Comparison of ENCODE assay signal across 14 cellular contexts in the genomic region with DNA sequence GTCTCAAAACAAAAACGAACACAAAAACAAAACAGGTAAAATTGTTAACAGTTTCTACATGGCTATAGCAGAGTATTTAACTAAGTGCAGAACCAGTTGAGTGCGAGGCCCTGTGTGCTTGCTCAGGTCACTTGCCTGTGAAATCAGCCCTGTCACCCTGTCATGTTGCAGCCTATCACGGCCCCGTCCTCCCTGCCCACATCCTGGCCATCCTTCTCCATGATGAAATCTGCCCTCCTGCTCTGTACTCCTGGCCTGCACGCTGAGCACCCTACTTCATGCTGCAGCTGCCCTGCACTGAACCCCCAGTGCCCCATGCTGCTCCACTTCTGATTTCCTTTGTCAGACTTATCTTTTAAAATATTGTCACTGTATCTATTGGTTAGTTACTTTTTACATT.
"Had no signal": no experiment of that assay in that cellular context is flagged by ENCODE, and none has a peak within 500 bp of the region (broad histone marks: within the 10 kb centered on the region; RNA-seq: fewer than 3 reads in every experiment).

No MANE protein-coding gene starts in this region.

- H3K9me3 ChIP-seq: adrenal gland, heart right ventricle, left ventricle myocardium inferior, stomach, thoracic aorta had no signal

- H3K9me3 Mint-ChIP-seq: activated CD4-positive, alpha-beta T cell treated with anti-CD3 and anti-CD28 coated beads, Interleukin-2, amount 10 ng/mL, durations not matched to agents 24 days and 14 days had no signal

- ATAC-seq: heart right ventricle had no signal

- H3K4me3 Mint-ChIP-seq: activated CD4-positive, alpha-beta T cell treated with anti-CD3 and anti-CD28 coated beads, Interleukin-2, amount 10 ng/mL, durations not matched to agents 24 days and 14 days; memory B cell had no signal

- H3K27me3 ChIP-seq: adrenal gland, heart right ventricle, stomach had no signal

- H3K27me3 Mint-ChIP-seq: activated CD4-positive, alpha-beta T cell treated with anti-CD3 and anti-CD28 coated beads, Interleukin-2, amount 10 ng/mL, durations not matched to agents 24 days and 14 days; memory B cell had no signal

- H3K4me1 Mint-ChIP-seq: activated CD4-positive, alpha-beta T cell treated with anti-CD3 and anti-CD28 coated beads, Interleukin-2, amount 10 ng/mL, durations not matched to agents 24 days and 14 days had no signal

- H3K4me3 ChIP-seq: adrenal gland, heart right ventricle, left ventricle myocardium inferior, stomach, thoracic aorta had no signal

- H3K27ac ChIP-seq: adrenal gland, heart right ventricle, left ventricle myocardium inferior, stomach, thoracic aorta had no signal

- DNase-seq: activated CD4-positive, alpha-beta T cell treated with anti-CD3 and anti-CD28 coated beads, Interleukin-2, amount 10 ng/mL, durations not matched to agents 24 days and 14 days; activated naive CD4-positive, alpha-beta T cell treated with anti-CD3 and anti-CD28 coated beads, Interleukin-2, amount 50 U/mL, for 16 hours; adrenal gland; central memory CD4-positive, alpha-beta T cell; cortex of kidney; effector CD8-positive, alpha-beta T cell; heart right ventricle; left ventricle myocardium inferior; stimulated activated CD4-positive, alpha-beta T cell treated with anti-CD3 and anti-CD28 coated beads, Interleukin-4, amount 100 ng/mL, for 1 hour; stimulated activated CD8-positive, alpha-beta memory T cell treated with anti-CD3 and anti-CD28 coated beads, Interleukin-4, amount 100 ng/mL, for 48 hours; stomach; T1000 had no signal

- H3K36me3 ChIP-seq: adrenal gland, heart right ventricle, left ventricle myocardium inferior, stomach, thoracic aorta had no signal

- H3K27ac Mint-ChIP-seq: activated CD4-positive, alpha-beta T cell treated with anti-CD3 and anti-CD28 coated beads, Interleukin-2, amount 10 ng/mL, durations not matched to agents 24 days and 14 days; memory B cell had no signal
